9 cellular contexts compared by ENCODE assay signal in genomic region chr9:91421022-91421765, GRCh38. TPM values are rescaled to one million over a fixed set of nuclear protein-coding genes. Genes with fewer than 3 reads are reported as not detected.
DNase-seq lines count a peak whose midpoint lies in the region; ATAC-seq, FAIRE-seq and TF ChIP-seq lines count a peak whose summit lies in the region.
"Had no signal": no experiment of that assay in that cellular context is flagged by ENCODE, and none has a peak within 500 bp of the region (broad histone marks: within the 10 kb centered on the region; RNA-seq: fewer than 3 reads in every experiment).

No MANE protein-coding gene starts in this region.

- 99% methylated on average over 21 of the region's 73 CpGs for WGBS in K562 (ENCODE audit: insufficient coverage, low coverage, missing lambda C conversion rate)
- 2% methylated on average over 44 of the region's 73 CpGs for WGBS in smooth muscle cell (ENCODE audit: low lambda C conversion rate)

- peak overlapping the region; percentile 77 for H3K4me3 ChIP-seq in HUES6 (ENCODE audit: low read depth, low read length)
- no peak overlapping the region for H3K4me3 ChIP-seq in K562
- H3K4me3 ChIP-seq in smooth muscle cell, result peak overlapping the region; percentile 95

- H3K36me3 Mint-ChIP-seq in immature natural killer cell, result no peaks in the 10 kb centered on the region

- peaks cover 76 to 86% of the 10 kb centered on the region in 2 donors for H3K4me1 Mint-ChIP-seq in immature natural killer cell

- DNase-seq in AG20443 (ENCODE audit: low spot score), result peak; percentile 60
- no peak for DNase-seq in K562 (ENCODE audit: extremely low read depth in 1 of 4, low spot score in 3 of 4)
- peak in 2 of 3 donors; percentile 21 to 29 for DNase-seq in immature natural killer cell
- DNase-seq in smooth muscle cell (lab: John Stamatoyannopoulos, UW; ENCODE audit: unreplicated experiment), result peak; percentile 22
- DNase-seq in NCI-H1092 treated with DMSO at 0.1 percent for 48 hours (lab: John Stamatoyannopoulos, UW), result no peak
- DNase-seq in NCI-H2029 treated with DMSO at 0.1 percent for 48 hours (lab: John Stamatoyannopoulos, UW), result no peak

- ATAC-seq in K562 (no peak), GM19035 (IDR thresholded peaks at IDR 0.05; ENCODE audit: unreplicated experiment) (no peak)
- ATAC-seq: left colon had no signal

- no peaks in the 10 kb centered on the region for H3K36me3 ChIP-seq in HUES6 (ENCODE audit: control insufficient read depth, insufficient read depth, low read length)
- H3K36me3 ChIP-seq in K562 (ENCODE audit: control insufficient read depth, insufficient read depth, low read length), result 0 out of 3 replicates have a peak, but pooled peaks cover 4% of the 10 kb centered on the region
- no peaks in the 10 kb centered on the region for H3K36me3 ChIP-seq in smooth muscle cell (ENCODE audit: low read depth)

- intact Hi-C loops in K562 (cut with micrococcal nuclease), result loop anchor here (5.0 to 10.0 kb wide), 4 partner anchors 79 to 256 kb away; no protein-coding TSS in a partner anchor

- in situ Hi-C loops in K562 (cut with MboI), result loop anchor here (5.0 kb wide), 1 partner anchor 59 kb away; the partner anchor contains the start of gene AUH

- no peak for FAIRE-seq in K562 (lab: Jason Lieb, UNC)

- CTCF ChIA-PET in K562 (lab: Yijun Ruan, JAX; ENCODE audit: low intra/inter-chr PET ratio), result interaction anchor here (0.6 kb wide), 1 partner anchor 61 kb away, joined by 7 read pairs; no protein-coding TSS in a partner anchor

- TF ChIP-seq POLR2A in K562 (conservative IDR thresholded peaks at IDR 0.05), result no peak

- no peak overlapping the region for H2AFZ ChIP-seq in K562 (ENCODE audit: low read depth, low read length)
- no peak overlapping the region for H2AFZ ChIP-seq in smooth muscle cell (ENCODE audit: low read depth)

- TF ChIP-seq RAD21 in K562 (CRISPR knock-in tag; conservative IDR thresholded peaks at IDR 0.05 in 1 of 2, IDR thresholded peaks at IDR 0.05 in 1 of 2), result no peak

- H3K9me3 Mint-ChIP-seq in immature natural killer cell, result no peaks in the 10 kb centered on the region

- H3K79me2 ChIP-seq in K562 (ENCODE audit: control insufficient read depth, insufficient read depth, low read length), result peaks cover 71% of the 10 kb centered on the region
- peaks cover 67% of the 10 kb centered on the region for H3K79me2 ChIP-seq in smooth muscle cell (ENCODE audit: low read depth)

- BruUV-seq in K562 (replicated peaks; lab: Mats Ljungman, UMichigan), result no TSS peak

- TF ChIP-seq CTCF in K562 (IDR thresholded peaks at IDR 0.05 in 2 of 3, conservative IDR thresholded peaks at IDR 0.05 in 1 of 3; ENCODE audit: insufficient read depth in 2 of 3, low read depth in 1 of 3, low read length in 3 of 3), result no peak
- peak; percentile 46 for TF ChIP-seq CTCF in smooth muscle cell (IDR thresholded peaks at IDR 0.05; ENCODE audit: borderline replicate concordance, insufficient read depth, poor library complexity, severe bottlenecking)

- H3K27me3 ChIP-seq in HUES6 (ENCODE audit: control insufficient read depth, insufficient read depth, low read length) (peaks cover 46% of the 10 kb centered on the region), K562 (ENCODE audit: control insufficient read depth in 2 of 2, insufficient read depth in 2 of 2, low read length in 2 of 2) (peaks cover 0 to 5% of the 10 kb centered on the region in 2 experiments; a peak in 1 of 5 replicates), smooth muscle cell (ENCODE audit: low read depth) (no peaks in the 10 kb centered on the region)

- peaks cover 20% of the 10 kb centered on the region for H3F3A ChIP-seq in smooth muscle cell (ENCODE audit: low read depth)

- no peaks in the 10 kb centered on the region for H3K9me3 ChIP-seq in HUES6 (ENCODE audit: control insufficient read depth, insufficient read depth, low read depth, low read length)
- H3K9me3 ChIP-seq in K562 (replicated peaks; ENCODE audit: control insufficient read depth, insufficient read depth, low read depth, low read length), result no peaks in the 10 kb centered on the region
- H3K9me3 ChIP-seq in smooth muscle cell (replicated peaks; ENCODE audit: low read depth), result no peaks in the 10 kb centered on the region

- H3K27me3 Mint-ChIP-seq in immature natural killer cell (ENCODE audit: low read depth in 3 of 3), result peaks cover 13 to 23% (median 18%) of the 10 kb centered on the region in 3 donors

- POLR2A ChIA-PET in K562 (lab: Yijun Ruan, JAX), result no interaction called here

- peak overlapping the region; percentile 69 to 92 (median 89) for H3K27ac Mint-ChIP-seq in immature natural killer cell

- H3K27ac ChIP-seq in HUES6 (ENCODE audit: low read depth, low read length) (no peak overlapping the region), K562 (ENCODE audit: extremely low read depth, low read depth, low read length) (no peak overlapping the region), smooth muscle cell (ENCODE audit: low read depth) (peak overlapping the region; percentile 96)

- H3K4me3 Mint-ChIP-seq in immature natural killer cell, result peak overlapping the region; percentile 90 to 98 (median 96)

- TF ChIP-seq EP300 in K562 (IDR thresholded peaks at IDR 0.05; ENCODE audit: low read length), result no peak

- peak overlapping the region; percentile 53 for H3K9ac ChIP-seq in HUES6 (ENCODE audit: low read length)
- no peak overlapping the region for H3K9ac ChIP-seq in K562 (ENCODE audit: insufficient read depth in 1 of 2, low read depth in 2 of 2, low read length in 2 of 2)
- peak overlapping the region; percentile 99 for H3K9ac ChIP-seq in smooth muscle cell (ENCODE audit: low read depth)

- H3K4me1 ChIP-seq in HUES6 (ENCODE audit: control insufficient read depth, insufficient read depth, low read length), result peaks cover 27% of the 10 kb centered on the region
- H3K4me1 ChIP-seq in K562 (replicated peaks in 1 of 2; ENCODE audit: control insufficient read depth in 2 of 2, insufficient read depth in 2 of 2, low read length in 2 of 2), result peaks cover 19 to 38% of the 10 kb centered on the region in 2 experiments
- peaks cover 20% of the 10 kb centered on the region for H3K4me1 ChIP-seq in smooth muscle cell (ENCODE audit: low read depth)

- H4K20me1 ChIP-seq in K562 (replicated peaks; ENCODE audit: control insufficient read depth, insufficient read depth, low read length), result peaks cover 10% of the 10 kb centered on the region; the same call in 1 of the 2 replicates
- H4K20me1 ChIP-seq in smooth muscle cell (ENCODE audit: low read depth), result peaks cover 70% of the 10 kb centered on the region

- no peak overlapping the region for H3K4me2 ChIP-seq in K562 (ENCODE audit: insufficient read depth, low read length)
- peak overlapping the region; percentile 92 for H3K4me2 ChIP-seq in smooth muscle cell

- peaks cover 3% of the 10 kb centered on the region for H3K9me1 ChIP-seq in K562 (ENCODE audit: control insufficient read depth, insufficient read depth, low read length)

TF ChIP-seq in K562, 482 proteins besides CTCF, POLR2A, EP300 and RAD21:
- TF ChIP-seq POLR2G (IDR thresholded peaks at IDR 0.05; ENCODE audit: low read depth, low read length) (peak; percentile 58; the same call in 1 of the 2 replicates), RBFOX2 (IDR thresholded peaks at IDR 0.05; ENCODE audit: low read depth, low read length) (peak; percentile 74), SIN3A (IDR thresholded peaks at IDR 0.05; ENCODE audit: borderline replicate concordance in 2 of 2, control insufficient read depth in 1 of 2, low read depth in 2 of 2, low read length in 2 of 2) (no peak)

RNA-seq across cellular contexts. Expression of gene NFIL3, which starts 2.4 kb away (rescaled TPM):
- total RNA-seq in K562 (2011; cell fraction: chromatin; rRNA removed; ENCODE audit: low replicate concordance), result 4.2 and 15.9 TPM in 2 replicates
- 3.5 and 3.9 TPM in 2 replicates for total RNA-seq in K562 (2011; cell fraction: nucleolus; rRNA removed)
- total RNA-seq in K562 (2011; cell fraction: nucleoplasm; rRNA removed), result 6.5 and 7.1 TPM in 2 replicates
- total RNA-seq in K562 (2014; rRNA removed), result 4.2 and 4.3 TPM in 2 replicates
- 12.3 and 12.4 TPM in 2 replicates for total RNA-seq in K562 (2014; rRNA removed; fragmentation: Illumina TruSeq; extraction: Trizol)
- total RNA-seq in K562 (2015; rRNA removed; fragmentation: Illumina TruSeq; extraction: Trizol), result 9.4 and 9.7 TPM in 2 replicates
- 11.9 and 13.8 TPM in 2 replicates for total RNA-seq in K562 (2021)
- 9.3 and 10.3 TPM in 2 replicates for polyA plus RNA-seq in K562 (2011; rRNA removed)
- polyA plus RNA-seq in K562 (2011; cell fraction: cytosol; rRNA removed), result 2.5 and 7.6 TPM in 2 replicates
- 4.4 and 11.7 TPM in 2 replicates for polyA plus RNA-seq in K562 (2011; cell fraction: nucleus; rRNA removed)
- 12.4 and 24.6 TPM in 2 replicates for polyA plus RNA-seq in K562 (2012)
- 14.2 and 16.1 TPM in 2 replicates for polyA plus RNA-seq in K562 (2014; fragmentation: Illumina TruSeq; extraction: Trizol)
- polyA plus RNA-seq in K562 (2014; fragmentation: Nextera tagmentation; extraction: Ambion mirVana), result 1 to 10 TPM; 3.2 to 3.8 TPM
- polyA plus RNA-seq in K562 (2014; rRNA removed), result 7.1 and 7.4 TPM in 2 replicates
- polyA minus RNA-seq in K562 (2011; rRNA and poly(A)+ RNA removed), result 7.6 and 11.7 TPM in 2 replicates
- 5.7 and 6.4 TPM in 2 replicates for polyA minus RNA-seq in K562 (2011; cell fraction: cytosol; rRNA and poly(A)+ RNA removed)
- 1.9 and 7.8 TPM in 2 replicates for polyA minus RNA-seq in K562 (2011; cell fraction: nucleus; rRNA and poly(A)+ RNA removed)
- polyA plus RNA-seq in immature natural killer cell, result 10 to 100 TPM in 2 of 3 donors, 1 to 10 TPM in 1; 8.9 to 16.1 (median 14.1) TPM
- 36.4 and 53.6 TPM in 2 replicates for total RNA-seq in smooth muscle cell
- 43.3 and 60.7 TPM in 2 replicates for polyA plus RNA-seq in smooth muscle cell

RNA-seq across cellular contexts. Expression of gene AUH, which starts 59.5 kb away (rescaled TPM):
- total RNA-seq in K562 (2011; cell fraction: chromatin; rRNA removed; ENCODE audit: low replicate concordance), result 16.8 and 53.1 TPM in 2 replicates
- total RNA-seq in K562 (2011; cell fraction: nucleolus; rRNA removed), result 7.8 and 11.6 TPM in 2 replicates
- total RNA-seq in K562 (2011; cell fraction: nucleoplasm; rRNA removed), result 18.8 and 30.1 TPM in 2 replicates
- total RNA-seq in K562 (2014; rRNA removed) (29.0 and 32.8 TPM in 2 replicates), K562 (2014; rRNA removed; fragmentation: Illumina TruSeq; extraction: Trizol) (11.1 and 12.4 TPM in 2 replicates), K562 (2015; rRNA removed; fragmentation: Illumina TruSeq; extraction: Trizol) (9.4 and 10.1 TPM in 2 replicates), K562 (2021) (12.7 and 13.5 TPM in 2 replicates), smooth muscle cell (8.7 and 17.9 TPM in 2 replicates)
- polyA plus RNA-seq in K562 (2011; rRNA removed) (6.3 and 6.9 TPM in 2 replicates), K562 (2014; fragmentation: Illumina TruSeq; extraction: Trizol) (6.1 and 6.3 TPM in 2 replicates), K562 (2014; fragmentation: Nextera tagmentation; extraction: Ambion mirVana) (1 to 10 TPM; 3.4 to 4.5 TPM), K562 (2014; rRNA removed) (16.3 and 16.8 TPM in 2 replicates), immature natural killer cell (10 to 100 TPM; 16.9 to 23.2 (median 18.2) TPM), smooth muscle cell (7.6 and 8.7 TPM in 2 replicates)
- 2.6 and 3.3 TPM in 2 replicates for polyA plus RNA-seq in K562 (2011; cell fraction: cytosol; rRNA removed)
- polyA plus RNA-seq in K562 (2011; cell fraction: nucleus; rRNA removed), result 10.3 and 13.3 TPM in 2 replicates
- 6.8 and 9.1 TPM in 2 replicates for polyA plus RNA-seq in K562 (2012)
- polyA minus RNA-seq in K562 (2011; rRNA and poly(A)+ RNA removed), result 11.6 and 12.7 TPM in 2 replicates
- polyA minus RNA-seq in K562 (2011; cell fraction: cytosol; rRNA and poly(A)+ RNA removed), result 2.7 and 3.0 TPM in 2 replicates
- 22.3 and 25.0 TPM in 2 replicates for polyA minus RNA-seq in K562 (2011; cell fraction: nucleus; rRNA and poly(A)+ RNA removed)

Comparison
In these comparisons a context has a peak if more than half of its experiments do, and no peak if none do; other contexts are left out.
1. DNase-seq: peak in AG20443 (single experiment), immature natural killer cell (2 of 3) and smooth muscle cell (single experiment); none in K562 (0 of 4), NCI-H1092 treated with DMSO at 0.1 percent for 48 hours (single experiment) and NCI-H2029 treated with DMSO at 0.1 percent for 48 hours (single experiment).
2. H3K9ac ChIP-seq: peak in HUES6 (single experiment) and smooth muscle cell (single experiment); none in K562 (0 of 2).